In the genomic region with DNA sequence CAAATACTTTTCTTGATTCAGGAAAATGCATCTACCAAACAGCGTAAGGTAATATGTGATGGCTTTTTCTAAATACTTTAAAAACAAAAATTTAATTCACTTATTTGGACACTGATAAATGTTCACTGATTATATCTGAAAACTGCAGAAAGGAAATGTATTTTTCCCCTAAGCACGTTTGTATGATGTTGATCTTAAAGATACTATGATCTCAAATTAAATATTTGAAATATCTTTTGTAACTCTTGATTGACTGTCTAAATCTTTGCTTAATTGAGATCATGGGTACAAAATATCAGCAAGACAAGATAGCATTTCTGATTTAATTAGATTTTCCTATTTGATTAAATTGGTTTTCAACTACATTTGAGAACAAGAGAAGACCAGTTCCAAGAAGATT, we compare ENCODE assay signal across 30 cellular contexts.
"Had no signal": no experiment of that assay in that cellular context is flagged by ENCODE, and none has a peak within 500 bp of the region (broad histone marks: within the 10 kb centered on the region; RNA-seq: fewer than 3 reads in every experiment).

No MANE protein-coding gene starts in this region.

- DNase-seq: natural killer cell; occipital lobe; ovary; posterior cingulate gyrus; psoas muscle; right cardiac atrium; right lobe of liver; spleen; stimulated activated CD4-positive, alpha-beta T cell treated with anti-CD3 and anti-CD28 coated beads, Interleukin-12 subunit alpha, Interleukin-12 subunit beta, amount 100 ng/mL, for 4 hours; stimulated activated CD4-positive, alpha-beta T cell treated with anti-CD3 and anti-CD28 coated beads, Interleukin-1b, Interleukin-23, amount 100 ng/mL, for 48 hours; stimulated activated CD4-positive, alpha-beta T cell treated with anti-CD3 and anti-CD28 coated beads, Interleukin-4, amount 100 ng/mL, for 1 hour; stimulated activated CD4-positive, alpha-beta T cell treated with anti-CD3 and anti-CD28 coated beads, Interleukin-4, amount 100 ng/mL, for 4 hours; stimulated activated naive B cell treated with anti-CD40 and anti-IgM and Interleukin-4, amounts not matched to agents 10 μg/mL and 1 μg/mL and 100 μg/mL, for 72 hours; stimulated activated naive CD4-positive, alpha-beta T cell treated with Interleukin-2 at 50 U/mL for 16 hours; stomach; thyroid gland; trophoblast cell; upper lobe of left lung had no signal

- H3K9me3 Mint-ChIP-seq: natural killer cell; nephron; neural progenitor cell; stimulated activated effector memory CD8-positive, alpha-beta T cell treated with anti-CD3 and anti-CD28 coated beads, Interleukin-12 subunit alpha, Interleukin-12 subunit beta, amount 100 ng/mL, for 72 hours; stimulated activated naive B cell treated with anti-CD40 and anti-IgM and Interleukin-4, amounts not matched to agents 10 μg/mL and 1 μg/mL and 100 μg/mL, for 72 hours; stimulated activated naive CD8-positive, alpha-beta T cell treated with anti-CD3 and anti-CD28 coated beads, Interleukin-15, Interleukin-2, amounts not matched to agents 100 ng/mL and 50 ng/mL, for 24 hours had no signal

- H3K79me2 ChIP-seq: parathyroid adenoma had no signal

- H3K27ac ChIP-seq: neural progenitor cell, ovary, parathyroid adenoma, psoas muscle, right lobe of liver, skin epidermis, spleen, stomach, thoracic aorta, thyroid gland, tibial nerve, upper lobe of left lung, vagina had no signal

- H3K4me1 ChIP-seq: neural progenitor cell, parathyroid adenoma, psoas muscle, right lobe of liver, spleen, thyroid gland, upper lobe of left lung, vagina had no signal

- ATAC-seq: natural killer cell; psoas muscle; right cardiac atrium; right lobe of liver; stimulated activated effector memory CD8-positive, alpha-beta T cell treated with anti-CD3 and anti-CD28 coated beads, Interleukin-12 subunit alpha, Interleukin-12 subunit beta, amount 100 ng/mL, for 72 hours; stimulated activated naive B cell treated with anti-CD40 and anti-IgM and Interleukin-4, amounts not matched to agents 10 μg/mL and 1 μg/mL and 100 μg/mL, for 72 hours had no signal

- H2AFZ ChIP-seq: neural progenitor cell, parathyroid adenoma had no signal

- H3K36me3 Mint-ChIP-seq: natural killer cell; neural progenitor cell; stimulated activated effector memory CD8-positive, alpha-beta T cell treated with anti-CD3 and anti-CD28 coated beads, Interleukin-12 subunit alpha, Interleukin-12 subunit beta, amount 100 ng/mL, for 72 hours; stimulated activated naive B cell treated with anti-CD40 and anti-IgM and Interleukin-4, amounts not matched to agents 10 μg/mL and 1 μg/mL and 100 μg/mL, for 72 hours had no signal

- H3K9ac ChIP-seq: neural progenitor cell, parathyroid adenoma had no signal

- H3K36me3 ChIP-seq: neural progenitor cell, ovary, right lobe of liver, spleen, stomach, thoracic aorta, thyroid gland, tibial nerve, upper lobe of left lung, vagina had no signal

- H3K9me3 ChIP-seq: ovary, psoas muscle, right lobe of liver, stomach, thoracic aorta, thyroid gland, tibial nerve, upper lobe of left lung, vagina had no signal

- H3K4me3 ChIP-seq: neural progenitor cell, ovary, psoas muscle, right lobe of liver, skin epidermis, smooth muscle cell, spleen, stomach, thoracic aorta, thyroid gland, tibial nerve, upper lobe of left lung, vagina had no signal

- H3K27me3 ChIP-seq: neural progenitor cell, ovary, right lobe of liver, spleen, stomach, thyroid gland, tibial nerve, upper lobe of left lung, vagina had no signal

- H3K4me2 ChIP-seq: neural progenitor cell, smooth muscle cell had no signal

- H3K27ac Mint-ChIP-seq: natural killer cell; neural progenitor cell; progenitor cell of endocrine pancreas; stimulated activated effector memory CD8-positive, alpha-beta T cell treated with anti-CD3 and anti-CD28 coated beads, Interleukin-12 subunit alpha, Interleukin-12 subunit beta, amount 100 ng/mL, for 72 hours; stimulated activated naive B cell treated with anti-CD40 and anti-IgM and Interleukin-4, amounts not matched to agents 10 μg/mL and 1 μg/mL and 100 μg/mL, for 72 hours; stimulated activated naive CD8-positive, alpha-beta T cell treated with anti-CD3 and anti-CD28 coated beads, Interleukin-15, Interleukin-2, amounts not matched to agents 100 ng/mL and 50 ng/mL, for 24 hours had no signal

- FAIRE-seq: urothelium cell line had no signal
